ENCODE assay signal across 8 cellular contexts in genomic region chr16:11100239-11100750, GRCh38.
DNase-seq lines count a peak whose midpoint lies in the region; ATAC-seq, FAIRE-seq and TF ChIP-seq lines count a peak whose summit lies in the region.

No MANE protein-coding gene starts in this region.

- in situ Hi-C loops in HepG2 (cut with HindIII; ENCODE audit: extremely low pct_ligation_motif_present, low pct_unique_long_range_greater_than_20kb) (no loop called here), astrocyte of the cerebellum (cut with HindIII; ENCODE audit: low sequenced_read_pairs) (no loop called here)

- H3K9me3 ChIP-seq in liver (ENCODE audit: control insufficient read depth in 4 of 4, low read length in 3 of 4) (no peaks in the 10 kb centered on the region), HepG2 (ENCODE audit: low read length) (no peaks in the 10 kb centered on the region)

- WGBS in liver = 76% methylated on average over 6 of the region's 6 CpGs
- 94% methylated on average over 6 of the region's 6 CpGs for WGBS in HepG2 (ENCODE audit: low lambda C conversion rate)

- no peak for TF ChIP-seq EP300 in HepG2 (IDR thresholded peaks at IDR 0.05; ENCODE audit: low read depth in 2 of 2, low read length in 2 of 2)
- no peak for TF ChIP-seq EP300 in HepG2 (CRISPR knock-in tag; IDR thresholded peaks at IDR 0.05; ENCODE audit: borderline replicate concordance)

- intact Hi-C loops in HepG2 (cut with micrococcal nuclease; ENCODE audit: unreplicated experiment) = no loop called here

- BruUV-seq in HepG2 (replicated peaks; lab: Mats Ljungman, UMichigan) = no TSS peak

- H3K9ac ChIP-seq in liver (ENCODE audit: low read depth in 1 of 2, low read length in 2 of 2) (no peak overlapping the region), HepG2 (ENCODE audit: insufficient read depth, low read depth, low read length) (no peak overlapping the region)

- CTCF ChIA-PET in HepG2 (lab: Yijun Ruan, JAX; ENCODE audit: low intra/inter-chr PET ratio, low total read pairs) = no interaction called here

- TF ChIP-seq CTCF in liver (IDR thresholded peaks at IDR 0.05; ENCODE audit: low read depth, low read length, missing input control) = peak; percentile 13
- TF ChIP-seq CTCF in HepG2 (CRISPR knock-in tag; IDR thresholded peaks at IDR 0.05) = no peak
- TF ChIP-seq CTCF in astrocyte of the cerebellum (IDR thresholded peaks at IDR 0.05; ENCODE audit: low read depth, low read length, missing control alignments) = peak; percentile 62
- peak; percentile 31 for TF ChIP-seq CTCF in kidney epithelial cell (IDR thresholded peaks at IDR 0.05; ENCODE audit: insufficient read depth, low read length, poor library complexity, severe bottlenecking)

- H3K36me3 ChIP-seq in liver (ENCODE audit: control insufficient read depth in 4 of 4, insufficient read depth in 3 of 4, low read depth in 1 of 4, low read length in 3 of 4) (no peaks in the 10 kb centered on the region), HepG2 (replicated peaks in 1 of 2; ENCODE audit: control insufficient read depth in 1 of 2, insufficient read depth in 2 of 2, low read length in 2 of 2) (no peaks in the 10 kb centered on the region), kidney epithelial cell (ENCODE audit: control insufficient read depth, insufficient read depth, low read length) (no peaks in the 10 kb centered on the region)

- H2AFZ ChIP-seq in HepG2 (ENCODE audit: low read length) = no peak overlapping the region

- H3K4me1 ChIP-seq in liver (ENCODE audit: control insufficient read depth in 4 of 4, insufficient read depth in 4 of 4, low read length in 3 of 4) = peaks cover 7 to 20% (median 8%) of the 10 kb centered on the region in 4 donors
- H3K4me1 ChIP-seq in HepG2 (ENCODE audit: insufficient read depth, low read length) = peaks cover 33% of the 10 kb centered on the region

- no peak overlapping the region for H3K4me2 ChIP-seq in HepG2 (ENCODE audit: low read depth, low read length)

- peak; percentile 12 to 16 for TF ChIP-seq RAD21 in liver (IDR thresholded peaks at IDR 0.05)
- TF ChIP-seq RAD21 in HepG2 (CRISPR knock-in tag; IDR thresholded peaks at IDR 0.05) = no peak

- H4K20me1 ChIP-seq in HepG2 (ENCODE audit: insufficient read depth, low read length) = no peaks in the 10 kb centered on the region

- no peaks in the 10 kb centered on the region for H3K27me3 ChIP-seq in liver (ENCODE audit: control insufficient read depth in 4 of 4, insufficient read depth in 4 of 4, low read length in 3 of 4)
- H3K27me3 ChIP-seq in HepG2 (ENCODE audit: control insufficient read depth in 1 of 2, insufficient read depth in 2 of 2, low read length in 2 of 2) = no peaks in the 10 kb centered on the region
- H3K27me3 ChIP-seq in kidney epithelial cell (ENCODE audit: control insufficient read depth, insufficient read depth, low read length) = no peaks in the 10 kb centered on the region

- POLR2A ChIA-PET in HepG2 (lab: Yijun Ruan, JAX) = no interaction called here

- H3K27ac ChIP-seq in liver (ENCODE audit: low read depth in 1 of 2, low read length in 2 of 2) (peak overlapping the region; percentile 54 to 73), HepG2 (ENCODE audit: extremely low read length, insufficient read depth, low read length) (no peak overlapping the region)

- H3K4me3 ChIP-seq in liver (ENCODE audit: low read depth in 1 of 3, low read length in 3 of 3) (no peak overlapping the region), HepG2 (replicated peaks in 1 of 3; ENCODE audit: insufficient read depth in 1 of 3, low read depth in 2 of 3, low read length in 3 of 3) (no peak overlapping the region), astrocyte of the cerebellum (ENCODE audit: low read depth, low read length) (no peak overlapping the region), kidney epithelial cell (ENCODE audit: low read depth, low read length) (no peak overlapping the region)

- no peak for FAIRE-seq in HepG2 (lab: Jason Lieb, UNC)

- no peak for TF ChIP-seq POLR2A in HepG2 (IDR thresholded peaks at IDR 0.05; ENCODE audit: insufficient read depth in 1 of 2, low read depth in 2 of 2, low read length in 2 of 2)

- ATAC-seq in HepG2 (no peak), HG03097 (IDR thresholded peaks at IDR 0.05; ENCODE audit: low FRiP score, unreplicated experiment) (no peak)
- peak; percentile 76 for ATAC-seq in stimulated activated naive CD8-positive, alpha-beta T cell treated with anti-CD3 and anti-CD28 coated beads, Interleukin-15, Interleukin-2, amounts not matched to agents 100 U/mL and 50 U/mL, for 24 hours

- no peak for DNase-seq in HepG2 (ENCODE audit: low spot score)
- DNase-seq in LHCN-M2 (ENCODE audit: low read depth) = peak; percentile 99
- peak; percentile 98 for DNase-seq in astrocyte of the cerebellum (ENCODE audit: low read depth)
- DNase-seq in kidney epithelial cell (ENCODE audit: low read depth) = no peak
- peak; percentile 66 for DNase-seq in stimulated activated naive CD8-positive, alpha-beta T cell treated with anti-CD3 and anti-CD28 coated beads, Interleukin-15, Interleukin-2, amounts not matched to agents 100 U/mL and 50 U/mL, for 24 hours
- no peak for DNase-seq in SW480 (ENCODE audit: low spot score)

- H3K79me2 ChIP-seq in HepG2 (ENCODE audit: insufficient read depth, low read length) = no peaks in the 10 kb centered on the region

TF ChIP-seq in liver, 16 proteins besides CTCF, POLR2A, EP300 and RAD21 (continues in another document):
- TF ChIP-seq HNF4A (conservative IDR thresholded peaks at IDR 0.05) = no peak
- peak in 1 of 2 donors; percentile 32 for TF ChIP-seq RXRA (IDR thresholded peaks at IDR 0.05)
- peak; percentile 16 for TF ChIP-seq SP1 (IDR thresholded peaks at IDR 0.05)
- TF ChIP-seq TAF1 (conservative IDR thresholded peaks at IDR 0.05) = no peak
- TF ChIP-seq ZBTB33 (IDR thresholded peaks at IDR 0.05) = no peak
- TF ChIP-seq ATF3 (IDR thresholded peaks at IDR 0.05) = no peak
- no peak for TF ChIP-seq EGR1 (IDR thresholded peaks at IDR 0.05; ENCODE audit: low read depth in 2 of 2)
- TF ChIP-seq FOXA1 (IDR thresholded peaks at IDR 0.05) = no peak
- no peak for TF ChIP-seq HNF4G (IDR thresholded peaks at IDR 0.05)
- peak; percentile 96 for TF ChIP-seq NR2F2 (IDR thresholded peaks at IDR 0.05)
- no peak for TF ChIP-seq JUND (IDR thresholded peaks at IDR 0.05)
- TF ChIP-seq MAX (IDR thresholded peaks at IDR 0.05) = no peak

TF ChIP-seq in HepG2, 621 proteins besides CTCF, POLR2A, EP300 and RAD21:
- TF ChIP-seq ZNF3 (CRISPR knock-in tag; IDR thresholded peaks at IDR 0.05) (no peak), MAFG (CRISPR knock-in tag; IDR thresholded peaks at IDR 0.05) (no peak), KLF13 (CRISPR knock-in tag; IDR thresholded peaks at IDR 0.05) (no peak), CHCHD3 (CRISPR knock-in tag; IDR thresholded peaks at IDR 0.05) (no peak), ZNF296 (CRISPR knock-in tag; conservative IDR thresholded peaks at IDR 0.05) (no peak), MTF1 (CRISPR knock-in tag; IDR thresholded peaks at IDR 0.05) (no peak), ZNF143 (CRISPR knock-in tag; IDR thresholded peaks at IDR 0.05) (no peak), ZMAT5 (CRISPR knock-in tag; IDR thresholded peaks at IDR 0.05; ENCODE audit: borderline replicate concordance, low read depth) (no peak), DNMT3B (CRISPR knock-in tag; conservative IDR thresholded peaks at IDR 0.05) (no peak), FUBP1 (CRISPR knock-in tag; IDR thresholded peaks at IDR 0.05; ENCODE audit: borderline replicate concordance) (no peak), ZNF484 (CRISPR knock-in tag; IDR thresholded peaks at IDR 0.05; ENCODE audit: borderline replicate concordance, low read depth) (no peak)

Comparison
In these comparisons a context has a peak if more than half of its experiments do, and no peak if none do; other contexts are left out.
1. DNase-seq: peak in LHCN-M2 (single experiment), astrocyte of the cerebellum (single experiment) and stimulated activated naive CD8-positive, alpha-beta T cell treated with anti-CD3 and anti-CD28 coated beads, Interleukin-15, Interleukin-2, amounts not matched to agents 100 U/mL and 50 U/mL, for 24 hours (single experiment); none in HepG2 (single experiment), kidney epithelial cell (single experiment) and SW480 (single experiment).